ENCODE assay signal across 11 cellular contexts in genomic region chr22:40175571-40176105, GRCh38. TPM values are rescaled to one million over a fixed set of nuclear protein-coding genes. Genes with fewer than 3 reads are reported as not detected.
DNase-seq lines count a peak whose midpoint lies in the region; ATAC-seq and TF ChIP-seq lines count a peak whose summit lies in the region.
"Had no signal": no experiment of that assay in that cellular context is flagged by ENCODE, and none has a peak within 500 bp of the region (broad histone marks: within the 10 kb centered on the region; RNA-seq: fewer than 3 reads in every experiment).

No MANE protein-coding gene starts in this region.

- no peak overlapping the region for H3K9ac ChIP-seq in SK-N-MC (ENCODE audit: insufficient read length)
- no peak overlapping the region for H3K9ac ChIP-seq in PC-3 (ENCODE audit: low read length)

- H3K27ac ChIP-seq in SK-N-MC (peak overlapping the region; percentile 3; the same call in 1 of the 2 replicates), skin epidermis (peak overlapping the region in 14 of 21 experiments; percentile 44 to 97 (median 66)), PC-3 (ENCODE audit: low read length) (no peak overlapping the region)

- no peak overlapping the region for H3K4me3 ChIP-seq in SK-N-MC
- H3K4me3 ChIP-seq in skin epidermis = no peak overlapping the region
- no peak overlapping the region for H3K4me3 ChIP-seq in PC-3 (ENCODE audit: low read length)
- H3K4me3 ChIP-seq: tibial nerve had no signal

- H3K9me3 ChIP-seq in SK-N-MC (ENCODE audit: low read depth, low read length) = no peaks in the 10 kb centered on the region
- H3K9me3 ChIP-seq in PC-3 (ENCODE audit: low read length) = no peaks in the 10 kb centered on the region
- H3K9me3 ChIP-seq: tibial nerve had no signal

- no peaks in the 10 kb centered on the region for H3K9me2 ChIP-seq in PC-3 (replicated peaks; ENCODE audit: low read length)

- POLR2A ChIA-PET in activated CD4-positive, alpha-beta T cell treated with anti-CD3 and anti-CD28 coated beads for 36 hours (lab: Charles Lee) = interaction anchor here (0.7 kb wide), 1 partner anchor 169 kb away, joined by 4 read pairs; no protein-coding TSS in a partner anchor
- POLR2A ChIA-PET in PC-3 (lab: Charles Lee; ENCODE audit: unreplicated experiment) = no interaction called here

- peaks cover 29% of the 10 kb centered on the region for H3K79me2 ChIP-seq in PC-3 (ENCODE audit: low read length)

- H3F3A ChIP-seq in PC-3 (ENCODE audit: low read length, unreplicated experiment) = no peaks in the 10 kb centered on the region

- 0 out of 2 replicates have a peak, but pooled peaks cover 4% of the 10 kb centered on the region for H4K20me1 ChIP-seq in PC-3 (ENCODE audit: low read length)

- no peak overlapping the region for H3K4me2 ChIP-seq in PC-3 (ENCODE audit: low read length)

- intact Hi-C loops in activated CD4-positive, alpha-beta T cell treated with anti-CD3 and anti-CD28 coated beads for 36 hours (cut with DNase I, micrococcal nuclease) = loop anchor here (2.0 to 5.0 kb wide), 6 partner anchors 42 to 157 kb away; no protein-coding TSS in a partner anchor
- intact Hi-C loops in PC-3 (cut with micrococcal nuclease) = loop anchor here (5.0 to 10.0 kb wide), 4 partner anchors 98 to 172 kb away; partner anchors contain the start of gene ADSL

- CTCF ChIA-PET in activated CD4-positive, alpha-beta T cell treated with anti-CD3 and anti-CD28 coated beads for 36 hours (lab: Charles Lee) = interaction anchor here (1.0 kb wide), 1 partner anchor 14 kb away, joined by 7 read pairs; no protein-coding TSS in a partner anchor
- CTCF ChIA-PET in PC-3 (lab: Charles Lee) = no interaction called here

- no peak for DNase-seq in activated CD4-positive, alpha-beta T cell treated with anti-CD3 and anti-CD28 coated beads for 36 hours
- no peak for DNase-seq in activated CD4-positive, alpha-beta T cell treated with anti-CD3 and anti-CD28 coated beads, Interleukin-2, amount 50 U/mL, for 48 hours
- DNase-seq in SK-N-MC (ENCODE audit: low read depth, low spot score) (no peak), endothelial cell (ENCODE audit: low spot score) (no peak), NCI-H2029 treated with DMSO at 0.1 percent for 48 hours (lab: John Stamatoyannopoulos, UW) (no peak), glomerular visceral epithelial cell (ENCODE audit: extremely low spot score) (no peak), PC-3 (no peak)
- DNase-seq: NCI-H1930; stimulated activated CD4-positive, alpha-beta T cell treated with anti-CD3 and anti-CD28 coated beads, Interleukin-2, amount 100 ng/mL, for 48 hours had no signal

- peak overlapping the region; percentile 92 for H3K27ac Mint-ChIP-seq in activated CD4-positive, alpha-beta T cell treated with anti-CD3 and anti-CD28 coated beads for 36 hours
- H3K27ac Mint-ChIP-seq in endothelial cell (ENCODE audit: unreplicated experiment) = peak overlapping the region; percentile 57

- BruUV-seq in PC-3 (replicated peaks; lab: Mats Ljungman, UMichigan) = no TSS peak

- TF ChIP-seq CTCF in endothelial cell (IDR thresholded peaks at IDR 0.05; ENCODE audit: unreplicated experiment) = no peak
- no peak for TF ChIP-seq CTCF in PC-3 (conservative IDR thresholded peaks at IDR 0.05; ENCODE audit: low read depth, low read length)

- no peaks in the 10 kb centered on the region for H3K27me3 Mint-ChIP-seq in activated CD4-positive, alpha-beta T cell treated with anti-CD3 and anti-CD28 coated beads for 36 hours
- peaks cover 4% of the 10 kb centered on the region for H3K27me3 Mint-ChIP-seq in endothelial cell (ENCODE audit: unreplicated experiment)

- H3K4me1 Mint-ChIP-seq in activated CD4-positive, alpha-beta T cell treated with anti-CD3 and anti-CD28 coated beads for 36 hours = peaks cover 46% of the 10 kb centered on the region
- H3K4me1 Mint-ChIP-seq in endothelial cell (ENCODE audit: unreplicated experiment) = peaks cover 31% of the 10 kb centered on the region

- no peak overlapping the region for H2AFZ ChIP-seq in PC-3 (ENCODE audit: low read length)

- peaks cover 8% of the 10 kb centered on the region for H3K36me3 Mint-ChIP-seq in activated CD4-positive, alpha-beta T cell treated with anti-CD3 and anti-CD28 coated beads for 36 hours (ENCODE audit: low read depth)
- H3K36me3 Mint-ChIP-seq in endothelial cell (ENCODE audit: low read depth, unreplicated experiment) = peaks cover 4% of the 10 kb centered on the region

- no peak for ATAC-seq in activated CD4-positive, alpha-beta T cell treated with anti-CD3 and anti-CD28 coated beads for 36 hours
- no peak for ATAC-seq in PC-3

- peaks cover 22% of the 10 kb centered on the region for H3K4me1 ChIP-seq in PC-3 (ENCODE audit: insufficient read depth, low read length)

- H3K9me3 Mint-ChIP-seq in activated CD4-positive, alpha-beta T cell treated with anti-CD3 and anti-CD28 coated beads for 36 hours (ENCODE audit: low read depth) = no peaks in the 10 kb centered on the region
- no peaks in the 10 kb centered on the region for H3K9me3 Mint-ChIP-seq in endothelial cell (ENCODE audit: unreplicated experiment)

- H3K27me3 ChIP-seq in PC-3 (ENCODE audit: low read length) = no peaks in the 10 kb centered on the region
- H3K27me3 ChIP-seq: tibial nerve had no signal

- no peak overlapping the region for H3K4me3 Mint-ChIP-seq in activated CD4-positive, alpha-beta T cell treated with anti-CD3 and anti-CD28 coated beads for 36 hours
- H3K4me3 Mint-ChIP-seq in endothelial cell (ENCODE audit: unreplicated experiment) = no peak overlapping the region

- H3K36me3 ChIP-seq in SK-N-MC (ENCODE audit: insufficient read depth, low read length) = no peaks in the 10 kb centered on the region
- no peaks in the 10 kb centered on the region for H3K36me3 ChIP-seq in PC-3 (ENCODE audit: low read depth, low read length)
- H3K36me3 ChIP-seq: tibial nerve had no signal

RNA-seq across cellular contexts. Expression of gene TNRC6B, which starts 2.1 kb away (rescaled TPM):
- 10 to 100 TPM; 37.3 to 40.3 TPM for total RNA-seq in activated CD4-positive, alpha-beta T cell treated with anti-CD3 and anti-CD28 coated beads for 36 hours
- total RNA-seq in endothelial cell (ENCODE audit: unreplicated experiment) (53.4 TPM), PC-3 (2014; rRNA removed) (15.1 and 21.3 TPM in 2 replicates)
